20 cellular contexts compared by ENCODE assay signal in genomic region chr2:227404575-227404974, GRCh38. TPM values are rescaled to one million over a fixed set of nuclear protein-coding genes. Genes with fewer than 3 reads are reported as not detected.
DNase-seq lines count a peak whose midpoint lies in the region; ATAC-seq and TF ChIP-seq lines count a peak whose summit lies in the region.
"Had no signal": no experiment of that assay in that cellular context is flagged by ENCODE, and none has a peak within 500 bp of the region (broad histone marks: within the 10 kb centered on the region; RNA-seq: fewer than 3 reads in every experiment).

No MANE protein-coding gene starts in this region.

- H2AFZ ChIP-seq in mesenchymal stem cell (ENCODE audit: low read depth, low read length) (no peak overlapping the region), trophoblast cell (ENCODE audit: insufficient read depth, low read length, poor library complexity) (no peak overlapping the region)

- H3K36me3 ChIP-seq in mesenchymal stem cell (ENCODE audit: control insufficient read depth in 1 of 2, insufficient read depth in 2 of 2, low read depth in 1 of 2, low read length in 2 of 2) (no peaks in the 10 kb centered on the region), trophoblast cell (ENCODE audit: control insufficient read depth in 1 of 2, insufficient read depth in 2 of 2, low read length in 2 of 2) (no peaks in the 10 kb centered on the region)
- H3K36me3 ChIP-seq: colonic mucosa, sigmoid colon had no signal

- no peak overlapping the region for H3K23ac ChIP-seq in mesenchymal stem cell (ENCODE audit: low read length in 2 of 2)
- H3K23ac ChIP-seq in trophoblast cell (ENCODE audit: low read length), result no peak overlapping the region

- H4K12ac ChIP-seq in trophoblast cell (ENCODE audit: low read depth, low read length), result no peak overlapping the region

- intact Hi-C loops in CD14-positive monocyte (cut with micrococcal nuclease), result loop anchor here (5.0 to 10.0 kb wide), 2 partner anchors 33 to 60 kb away; no protein-coding TSS in a partner anchor

- H3K79me1 ChIP-seq in mesenchymal stem cell (replicated peaks; ENCODE audit: low read length, poor library complexity, severe bottlenecking) (no peaks in the 10 kb centered on the region), trophoblast cell (ENCODE audit: low read length) (no peaks in the 10 kb centered on the region)

- H2BK120ac ChIP-seq in mesenchymal stem cell (ENCODE audit: low read depth, low read length), result no peak overlapping the region
- H2BK120ac ChIP-seq in trophoblast cell (ENCODE audit: insufficient read depth, low read length, poor library complexity), result no peak overlapping the region

- peaks cover 4% of the 10 kb centered on the region for H3K4me1 ChIP-seq in mesenchymal stem cell (ENCODE audit: control insufficient read depth, insufficient read depth, low read depth, low read length)
- H3K4me1 ChIP-seq in trophoblast cell (ENCODE audit: control insufficient read depth in 1 of 2, insufficient read depth in 2 of 2, low read length in 2 of 2), result peaks cover 8 to 13% of the 10 kb centered on the region in 2 experiments

- H2BK15ac ChIP-seq in mesenchymal stem cell (ENCODE audit: low read depth, poor library complexity, severe bottlenecking), result no peak overlapping the region

- H3K9ac ChIP-seq in mesenchymal stem cell (ENCODE audit: low read length), result no peak overlapping the region
- no peak overlapping the region for H3K9ac ChIP-seq in trophoblast cell (ENCODE audit: low read length)

- 91% methylated on average over 1 of the region's 1 CpG for WGBS in mesenchymal stem cell
- WGBS in trophoblast cell (ENCODE audit: extremely low coverage, insufficient coverage, insufficient read length), result no CpG with 5 or more reads among the region's 1 CpG

- H3K4me3 ChIP-seq in NB4 (ENCODE audit: low read depth, low read length), result no peak overlapping the region
- H3K4me3 ChIP-seq in mesenchymal stem cell (ENCODE audit: insufficient read depth in 1 of 2, low read depth in 1 of 2, low read length in 2 of 2), result no peak overlapping the region
- H3K4me3 ChIP-seq in trophoblast cell (ENCODE audit: low read depth, low read length), result no peak overlapping the region
- H3K4me3 ChIP-seq: body of pancreas, colonic mucosa, sigmoid colon, SK-N-MC had no signal

- DNase-seq in CD14-positive monocyte (ENCODE audit: low spot score) (no peak), NB4 (ENCODE audit: low read depth) (peak; percentile 75), mesenchymal stem cell (no peak), trophoblast cell (no peak), inferior parietal cortex (ENCODE audit: extremely low spot score) (no peak)
- DNase-seq: activated CD4-positive, alpha-beta memory T cell treated with anti-CD3 and anti-CD28 coated beads for 36 hours; activated T-cell treated with anti-CD3 and anti-CD28 coated beads, Interleukin-2, amount 50 U/mL, for 1 hour; body of pancreas; colonic mucosa; DMS 273 treated with DMSO at 0.1 percent for 48 hours; foreskin fibroblast; MM.1S; NCI-H2107; NCI-H526 treated with DMSO at 0.1 percent for 48 hours; sigmoid colon had no signal

- TF ChIP-seq POLR2A in NB4 (IDR thresholded peaks at IDR 0.05; ENCODE audit: extremely low read depth, insufficient read length), result no peak

- H3K4me3 Mint-ChIP-seq in CD14-positive monocyte, result no peak overlapping the region
- H3K4me3 Mint-ChIP-seq: activated CD4-positive, alpha-beta memory T cell treated with anti-CD3 and anti-CD28 coated beads for 36 hours had no signal

- H3K14ac ChIP-seq in mesenchymal stem cell (ENCODE audit: low read length in 2 of 2) (no peak overlapping the region), trophoblast cell (ENCODE audit: low read length) (no peak overlapping the region)

- H3K4ac ChIP-seq in mesenchymal stem cell (ENCODE audit: low read depth in 1 of 2, low read length in 2 of 2) (no peak overlapping the region), trophoblast cell (ENCODE audit: low read depth, low read length) (no peak overlapping the region)

- H3K79me2 ChIP-seq in trophoblast cell (ENCODE audit: control insufficient read depth, insufficient read depth, low read length, poor library complexity), result no peaks in the 10 kb centered on the region

- peak; percentile 17 for TF ChIP-seq CTCF in CD14-positive monocyte (IDR thresholded peaks at IDR 0.05)
- no peak for TF ChIP-seq CTCF in NB4 (IDR thresholded peaks at IDR 0.05; ENCODE audit: low read depth, low read length)

- no peaks in the 10 kb centered on the region for H3K27me3 ChIP-seq in mesenchymal stem cell (ENCODE audit: control insufficient read depth in 1 of 2, insufficient read depth in 1 of 2, low read length in 2 of 2)
- H3K27me3 ChIP-seq in trophoblast cell (ENCODE audit: insufficient read depth, low read length), result no peaks in the 10 kb centered on the region
- H3K27me3 ChIP-seq: body of pancreas, colonic mucosa, sigmoid colon had no signal

- peaks cover 53% of the 10 kb centered on the region for H3K4me1 Mint-ChIP-seq in CD14-positive monocyte

- H4K8ac ChIP-seq in mesenchymal stem cell (ENCODE audit: low read length) (no peak overlapping the region), trophoblast cell (ENCODE audit: low read depth, low read length) (no peak overlapping the region)

- no peaks in the 10 kb centered on the region for H3K9me3 Mint-ChIP-seq in CD14-positive monocyte
- H3K9me3 Mint-ChIP-seq: activated CD4-positive, alpha-beta memory T cell treated with anti-CD3 and anti-CD28 coated beads for 36 hours; activated naive CD4-positive, alpha-beta T cell treated with anti-CD3 and anti-CD28 coated beads, Interleukin-2, amount 50 U/mL, for 72 hours had no signal

- H2BK5ac ChIP-seq in mesenchymal stem cell (ENCODE audit: low read depth, low read length, poor library complexity, severe bottlenecking) (no peak overlapping the region), trophoblast cell (ENCODE audit: low read depth, low read length, poor library complexity) (no peak overlapping the region)

- H3K9me3 ChIP-seq in mesenchymal stem cell (ENCODE audit: control insufficient read depth, low read length), result no peaks in the 10 kb centered on the region
- H3K9me3 ChIP-seq in trophoblast cell (ENCODE audit: insufficient read depth, low read depth, low read length), result no peaks in the 10 kb centered on the region
- H3K9me3 ChIP-seq: body of pancreas, colonic mucosa, sigmoid colon had no signal

- no peak overlapping the region for H2BK12ac ChIP-seq in mesenchymal stem cell (ENCODE audit: low read length in 2 of 2)
- H2BK12ac ChIP-seq in trophoblast cell (ENCODE audit: low read length), result no peak overlapping the region

- H2AK5ac ChIP-seq in mesenchymal stem cell (ENCODE audit: low read length, severe bottlenecking) (peak overlapping the region; percentile 10), trophoblast cell (ENCODE audit: low read length) (no peak overlapping the region)

- H3K27ac Mint-ChIP-seq in CD14-positive monocyte, result peak overlapping the region; percentile 31 to 89 (median 70)
- H3K27ac Mint-ChIP-seq: activated CD4-positive, alpha-beta memory T cell treated with anti-CD3 and anti-CD28 coated beads for 36 hours; activated naive CD4-positive, alpha-beta T cell treated with anti-CD3 and anti-CD28 coated beads, Interleukin-2, amount 50 U/mL, for 72 hours had no signal

- no peak overlapping the region for H3K4me2 ChIP-seq in mesenchymal stem cell (ENCODE audit: low read length, poor library complexity, severe bottlenecking)
- H3K4me2 ChIP-seq in trophoblast cell (ENCODE audit: low read length), result no peak overlapping the region

- H4K91ac ChIP-seq in mesenchymal stem cell (ENCODE audit: low read length) (no peak overlapping the region), trophoblast cell (ENCODE audit: low read depth, low read length) (no peak overlapping the region)

- H3K18ac ChIP-seq in mesenchymal stem cell (ENCODE audit: low read depth in 1 of 2, low read length in 2 of 2) (no peak overlapping the region), trophoblast cell (ENCODE audit: low read length) (no peak overlapping the region)

- H3K27ac ChIP-seq in mesenchymal stem cell (ENCODE audit: low read length, poor library complexity, severe bottlenecking) (no peak overlapping the region), trophoblast cell (ENCODE audit: low read depth, low read length) (no peak overlapping the region)
- H3K27ac ChIP-seq: body of pancreas, colonic mucosa, sigmoid colon, SK-N-MC had no signal

- peak; percentile 35 for ATAC-seq in GM19452 (IDR thresholded peaks at IDR 0.05; ENCODE audit: unreplicated experiment)
- no peak for ATAC-seq in HG03469 (IDR thresholded peaks at IDR 0.05; ENCODE audit: unreplicated experiment)
- ATAC-seq in GM19467 (IDR thresholded peaks at IDR 0.05; ENCODE audit: unreplicated experiment), result no peak
- ATAC-seq: activated naive CD4-positive, alpha-beta T cell treated with anti-CD3 and anti-CD28 coated beads, Interleukin-2, amount 50 U/mL, for 72 hours; body of pancreas had no signal

- H3K27me3 Mint-ChIP-seq in CD14-positive monocyte (ENCODE audit: low read depth in 3 of 3), result peaks cover 0 to 6% (median 0%) of the 10 kb centered on the region in 3 donors
- H3K27me3 Mint-ChIP-seq: activated CD4-positive, alpha-beta memory T cell treated with anti-CD3 and anti-CD28 coated beads for 36 hours had no signal

- peaks cover 0 to 3% of the 10 kb centered on the region in 2 donors for H3K36me3 Mint-ChIP-seq in CD14-positive monocyte
- H3K36me3 Mint-ChIP-seq: activated CD4-positive, alpha-beta memory T cell treated with anti-CD3 and anti-CD28 coated beads for 36 hours had no signal

RNA-seq across cellular contexts. Expression of gene SCYGR1, which starts 16.8 kb away (rescaled TPM):
- not detected for polyA plus RNA-seq in CD14-positive monocyte
- not detected for polyA plus RNA-seq in mesenchymal stem cell (2013, experiment 1 of 2)
- polyA plus RNA-seq in mesenchymal stem cell (2013, experiment 2 of 2), result not detected
- not detected in 2 replicates for polyA plus RNA-seq in trophoblast cell (2013)
- polyA plus RNA-seq: sigmoid colon had no signal

RNA-seq across cellular contexts. Expression of gene TM4SF20, which starts 25.5 kb away (rescaled TPM):
- not detected for polyA plus RNA-seq in CD14-positive monocyte
- not detected for polyA plus RNA-seq in mesenchymal stem cell (2013, experiment 1 of 2)
- not detected for polyA plus RNA-seq in mesenchymal stem cell (2013, experiment 2 of 2)
- not detected in 2 replicates for polyA plus RNA-seq in trophoblast cell (2013)
